Comparison of ENCODE assay signal across 8 cellular contexts in genomic region chr7:8365499-8366110, GRCh38.
DNase-seq lines count a peak whose midpoint lies in the region; ATAC-seq and TF ChIP-seq lines count a peak whose summit lies in the region.

No MANE protein-coding gene starts in this region.

- H3K27ac Mint-ChIP-seq in HFFc6 = no peak overlapping the region
- H3K27ac Mint-ChIP-seq in activated T-helper 1 cell treated with anti-CD3 and anti-CD28 coated beads, Interleukin-12 subunit alpha, Interleukin-12 subunit beta, Interleukin-2, Interleukin-4 antibody, amounts not matched to agents 30 ng/mL and 10 ng/mL and 1 ng/mL, durations not matched to agents 14 hours and 24 hours and 36 hours = no peak overlapping the region

- no peak for TF ChIP-seq EP300 in upper lobe of left lung (IDR thresholded peaks at IDR 0.05)

- WGBS in upper lobe of left lung, 2 donors = 49 to 60% methylated on average over 2 of the region's 2 CpGs
- 49 to 58% methylated on average over 2 of the region's 2 CpGs for WGBS in thyroid gland, 2 donors

- H3K9me3 Mint-ChIP-seq in HFFc6 = peaks cover 28% of the 10 kb centered on the region
- no peaks in the 10 kb centered on the region for H3K9me3 Mint-ChIP-seq in activated T-helper 1 cell treated with anti-CD3 and anti-CD28 coated beads, Interleukin-12 subunit alpha, Interleukin-12 subunit beta, Interleukin-2, Interleukin-4 antibody, amounts not matched to agents 30 ng/mL and 10 ng/mL and 1 ng/mL, durations not matched to agents 14 hours and 24 hours and 36 hours

- no peaks in the 10 kb centered on the region for H3K4me1 Mint-ChIP-seq in HFFc6 (ENCODE audit: low read depth)
- H3K4me1 Mint-ChIP-seq in activated T-helper 1 cell treated with anti-CD3 and anti-CD28 coated beads, Interleukin-12 subunit alpha, Interleukin-12 subunit beta, Interleukin-2, Interleukin-4 antibody, amounts not matched to agents 30 ng/mL and 10 ng/mL and 1 ng/mL, durations not matched to agents 14 hours and 24 hours and 36 hours (ENCODE audit: low read depth) = no peaks in the 10 kb centered on the region

- no peak overlapping the region for H3K4me3 ChIP-seq in upper lobe of left lung
- H3K4me3 ChIP-seq in thyroid gland (replicated peaks in 1 of 3) = no peak overlapping the region

- H3K4me1 ChIP-seq in upper lobe of left lung (no peaks in the 10 kb centered on the region), thyroid gland (no peaks in the 10 kb centered on the region)

- no peaks in the 10 kb centered on the region for H3K27me3 Mint-ChIP-seq in HFFc6 (ENCODE audit: insufficient read depth)
- peaks cover 7% of the 10 kb centered on the region for H3K27me3 Mint-ChIP-seq in activated T-helper 1 cell treated with anti-CD3 and anti-CD28 coated beads, Interleukin-12 subunit alpha, Interleukin-12 subunit beta, Interleukin-2, Interleukin-4 antibody, amounts not matched to agents 30 ng/mL and 10 ng/mL and 1 ng/mL, durations not matched to agents 14 hours and 24 hours and 36 hours (ENCODE audit: insufficient read depth)

- intact Hi-C loops in activated T-helper 1 cell treated with anti-CD3 and anti-CD28 coated beads, Interleukin-12 subunit alpha, Interleukin-12 subunit beta, Interleukin-2, Interleukin-4 antibody, amounts not matched to agents 30 ng/mL and 10 ng/mL and 1 ng/mL, durations not matched to agents 14 hours and 24 hours and 36 hours (cut with micrococcal nuclease) = no loop called here
- intact Hi-C loops in thyroid gland (cut with DNase I) = no loop called here

- DNase-seq in DMS114 treated with DMSO at 0.1 percent for 48 hours (lab: John Stamatoyannopoulos, UW; ENCODE audit: unreplicated experiment) (peak; percentile 62), HFFc6 (peak; percentile 3), NCI-H446 treated with DMSO at 0.1 percent for 48 hours (lab: John Stamatoyannopoulos, UW) (peak; percentile 40), foreskin melanocyte (peak; percentile 22), upper lobe of left lung (no peak), thyroid gland (no peak)
- no peak for DNase-seq in stimulated activated naive CD4-positive, alpha-beta T cell treated with Interleukin-2 at 50 U/mL for 16 hours (lab: John Stamatoyannopoulos, UW)
- DNase-seq in activated T-helper 1 cell treated with anti-CD3 and anti-CD28 coated beads, Interleukin-12 subunit alpha, Interleukin-12 subunit beta, Interleukin-2, Interleukin-4 antibody, amounts not matched to agents 30 ng/mL and 10 ng/mL and 1 ng/mL, durations not matched to agents 14 hours and 24 hours and 36 hours (ENCODE audit: low spot score) = no peak

- H3K9me3 ChIP-seq in upper lobe of left lung (no peaks in the 10 kb centered on the region), thyroid gland (no peaks in the 10 kb centered on the region)

- H3K36me3 Mint-ChIP-seq in HFFc6 (ENCODE audit: low read depth) = no peaks in the 10 kb centered on the region
- no peaks in the 10 kb centered on the region for H3K36me3 Mint-ChIP-seq in activated T-helper 1 cell treated with anti-CD3 and anti-CD28 coated beads, Interleukin-12 subunit alpha, Interleukin-12 subunit beta, Interleukin-2, Interleukin-4 antibody, amounts not matched to agents 30 ng/mL and 10 ng/mL and 1 ng/mL, durations not matched to agents 14 hours and 24 hours and 36 hours (ENCODE audit: low read depth)

- no peak for ATAC-seq in upper lobe of left lung (ENCODE audit: low FRiP score in 2 of 2)

- H3K27me3 ChIP-seq in upper lobe of left lung = no peaks in the 10 kb centered on the region
- H3K27me3 ChIP-seq in thyroid gland = no peaks in the 10 kb centered on the region

- peak; percentile 33; the same call in 1 of the 2 replicates for TF ChIP-seq CTCF in HFFc6 (IDR thresholded peaks at IDR 0.05)
- no peak for TF ChIP-seq CTCF in upper lobe of left lung (IDR thresholded peaks at IDR 0.05)
- TF ChIP-seq CTCF in thyroid gland (IDR thresholded peaks at IDR 0.05) = no peak

- H3K36me3 ChIP-seq in upper lobe of left lung = no peaks in the 10 kb centered on the region
- H3K36me3 ChIP-seq in thyroid gland = no peaks in the 10 kb centered on the region

- H3K27ac ChIP-seq in upper lobe of left lung (no peak overlapping the region), thyroid gland (no peak overlapping the region)

- H3K4me3 Mint-ChIP-seq in HFFc6 = no peak overlapping the region
- no peak overlapping the region for H3K4me3 Mint-ChIP-seq in activated T-helper 1 cell treated with anti-CD3 and anti-CD28 coated beads, Interleukin-12 subunit alpha, Interleukin-12 subunit beta, Interleukin-2, Interleukin-4 antibody, amounts not matched to agents 30 ng/mL and 10 ng/mL and 1 ng/mL, durations not matched to agents 14 hours and 24 hours and 36 hours

- TF ChIP-seq POLR2A in upper lobe of left lung (IDR thresholded peaks at IDR 0.05) = no peak
- no peak for TF ChIP-seq POLR2A in thyroid gland (IDR thresholded peaks at IDR 0.05)

Comparison
In these comparisons a context has a peak if more than half of its experiments do, and no peak if none do; other contexts are left out.
1. DNase-seq: peak in DMS114 treated with DMSO at 0.1 percent for 48 hours (single experiment), HFFc6 (single experiment), NCI-H446 treated with DMSO at 0.1 percent for 48 hours (single experiment) and foreskin melanocyte (single experiment); none in upper lobe of left lung (0 of 2), stimulated activated naive CD4-positive, alpha-beta T cell treated with Interleukin-2 at 50 U/mL for 16 hours (single experiment), activated T-helper 1 cell treated with anti-CD3 and anti-CD28 coated beads, Interleukin-12 subunit alpha, Interleukin-12 subunit beta, Interleukin-2, Interleukin-4 antibody, amounts not matched to agents 30 ng/mL and 10 ng/mL and 1 ng/mL, durations not matched to agents 14 hours and 24 hours and 36 hours (single experiment) and thyroid gland (0 of 2).